ENCODE assay signal across 8 cellular contexts in the genomic region with DNA sequence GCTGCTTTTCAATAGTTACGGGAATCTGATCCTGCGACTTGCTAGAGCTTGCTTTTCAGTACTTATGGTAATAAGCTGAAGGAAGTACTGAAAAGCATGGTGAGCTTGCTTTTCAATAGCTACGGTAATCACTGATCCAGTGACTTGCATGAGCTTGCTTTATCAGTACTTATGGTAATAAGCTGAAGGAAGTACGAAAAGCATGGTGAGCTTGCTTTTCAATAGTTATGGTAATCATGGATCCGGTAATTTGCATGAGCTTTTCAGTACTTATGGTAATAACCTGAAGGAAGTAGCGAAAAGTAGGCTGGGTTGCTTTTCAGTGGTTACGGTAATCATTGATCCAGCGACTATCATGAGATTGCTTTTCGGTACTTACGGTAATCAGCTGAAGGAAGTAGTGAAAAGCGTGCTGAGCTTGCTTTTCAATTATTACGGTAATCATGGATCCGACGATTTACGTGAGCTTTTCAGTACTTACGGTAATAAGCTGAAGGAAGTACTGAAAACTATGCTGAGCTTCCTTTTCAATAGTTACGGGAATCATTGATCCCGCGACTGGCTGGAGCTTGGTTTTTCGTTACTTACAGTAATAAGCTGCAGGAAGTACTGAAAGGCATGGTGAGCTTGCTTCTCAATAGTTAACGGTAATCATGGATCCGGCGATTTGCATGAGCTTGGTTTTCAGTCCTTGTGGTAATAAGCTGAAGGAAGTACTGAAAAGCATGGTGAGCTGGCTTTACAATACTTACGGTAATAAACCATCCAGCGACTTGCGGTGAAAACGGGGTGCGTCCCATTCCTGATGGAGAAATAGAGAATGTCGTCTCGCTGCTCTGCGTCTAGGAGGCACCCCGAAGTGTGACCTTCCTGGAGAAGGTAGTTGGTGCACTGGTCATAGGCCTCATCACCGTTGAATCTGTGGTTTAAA. TPM values are rescaled to one million over a fixed set of nuclear protein-coding genes. Genes with fewer than 3 reads are reported as not detected.
DNase-seq lines count a peak whose midpoint lies in the region; ATAC-seq and TF ChIP-seq lines count a peak whose summit lies in the region.

No MANE protein-coding gene starts in this region.

- H3K27ac Mint-ChIP-seq in T-helper 17 cell: no peak overlapping the region

- peaks cover 2% of the 10 kb centered on the region for H3K36me3 Mint-ChIP-seq in T-helper 17 cell (ENCODE audit: low read depth)

- H3K27me3 Mint-ChIP-seq in T-helper 17 cell: no peaks in the 10 kb centered on the region

- peak; percentile 68 for ATAC-seq in T-helper 17 cell
- ATAC-seq in lower lobe of right lung: peak; percentile 79

- peaks cover 11% of the 10 kb centered on the region for H3K4me1 ChIP-seq in lower lobe of right lung

- H3K36me3 ChIP-seq in lower lobe of right lung: no peaks in the 10 kb centered on the region

- H3K4me3 Mint-ChIP-seq in T-helper 17 cell: peak overlapping the region; percentile 66

- DNase-seq in H4 (ENCODE audit: low spot score) (peak; percentile 97), T-helper 17 cell (peak in 1 of 3 donors; percentile 6), ecto neural progenitor cell (ENCODE audit: low spot score) (peak; percentile 66), lower lobe of right lung (no peak), superior temporal gyrus (ENCODE audit: extremely low spot score) (peak; percentile 80), NCI-H1105 (lab: John Stamatoyannopoulos, UW) (no peak), NCI-H1694 treated with DMSO at 0.1 percent for 48 hours (lab: John Stamatoyannopoulos, UW) (no peak), HUDEP-2 (lab: John Stamatoyannopoulos, UW; ENCODE audit: unreplicated experiment in 76 of 76) (no peak)

- peaks cover 9% of the 10 kb centered on the region for H3K4me1 Mint-ChIP-seq in T-helper 17 cell

- TF ChIP-seq CTCF in lower lobe of right lung (IDR thresholded peaks at IDR 0.05): no peak

- peak overlapping the region; percentile 45 for H3K4me3 ChIP-seq in lower lobe of right lung

- no peak overlapping the region for H3K27ac ChIP-seq in lower lobe of right lung

- H3K9me3 ChIP-seq in T-helper 17 cell (ENCODE audit: control insufficient read depth, low read length, poor library complexity, severe bottlenecking) (no peaks in the 10 kb centered on the region), lower lobe of right lung (no peaks in the 10 kb centered on the region)

- no peaks in the 10 kb centered on the region for H3K27me3 ChIP-seq in lower lobe of right lung (ENCODE audit: low read depth)

- intact Hi-C loops in lower lobe of right lung (cut with DNase I): no loop called here

RNA-seq across cellular contexts. Expression of a gene that starts 6.5 kb away (rescaled TPM):
- total RNA-seq in H4 (2014; rRNA removed; shearing (Covaris generic)): not detected in 2 replicates
- under 1 TPM; 0.26 to 0.40 TPM for total RNA-seq in T-helper 17 cell
- total RNA-seq in lower lobe of right lung: 1.3 TPM

Comparison
In these comparisons a context has a peak if more than half of its experiments do, and no peak if none do; other contexts are left out.
1. DNase-seq: peak in H4 (single experiment), ecto neural progenitor cell (single experiment) and superior temporal gyrus (single experiment); none in lower lobe of right lung (single experiment), NCI-H1105 (single experiment), NCI-H1694 treated with DMSO at 0.1 percent for 48 hours (single experiment) and HUDEP-2 (0 of 76).